ENCODE assay signal across 8 cellular contexts in the genomic region with DNA sequence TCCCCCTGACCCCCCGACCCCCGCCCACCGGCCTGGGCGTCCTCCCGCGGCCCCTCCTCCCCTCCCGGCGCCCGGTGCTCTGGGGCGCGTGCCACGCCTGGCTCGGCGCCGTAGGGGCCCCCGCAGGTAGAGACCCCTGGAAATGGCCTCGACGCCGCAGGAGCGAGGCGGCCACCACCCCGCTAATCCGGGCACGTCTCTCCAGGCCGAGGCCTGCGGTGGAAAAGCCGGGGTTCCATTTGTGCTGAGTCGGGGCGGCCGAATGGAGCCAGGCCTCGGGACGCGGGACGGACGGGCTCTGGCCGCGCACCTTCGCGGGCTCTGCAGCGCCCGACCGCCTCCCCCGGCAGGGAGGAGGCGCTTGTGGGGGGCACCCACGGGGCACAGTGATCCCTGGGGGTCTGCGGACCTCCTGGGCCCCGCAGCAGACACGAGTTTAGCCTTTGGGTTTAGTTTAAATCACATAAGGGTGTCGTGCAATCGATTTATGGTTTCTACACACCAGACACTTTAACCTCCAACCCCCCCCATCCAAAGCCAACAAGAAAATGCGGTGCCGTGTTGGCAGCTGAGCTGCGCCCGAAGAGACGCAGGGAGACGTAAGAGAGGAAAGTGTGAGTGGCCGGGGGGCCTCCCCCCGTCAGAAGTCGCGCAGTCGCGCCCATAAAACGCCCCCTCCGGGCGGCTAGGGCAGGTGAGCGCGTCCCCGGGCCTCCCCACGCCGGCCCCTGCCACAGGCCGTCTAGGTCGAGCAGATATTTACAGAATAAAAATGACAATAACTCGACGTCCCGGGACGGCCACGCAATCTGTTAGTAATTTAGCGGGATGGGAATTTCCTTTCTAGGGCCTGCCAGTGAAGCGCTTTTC. TPM values are rescaled to one million over a fixed set of nuclear protein-coding genes. Genes with fewer than 3 reads are reported as not detected.
DNase-seq lines count a peak whose midpoint lies in the region; ATAC-seq and TF ChIP-seq lines count a peak whose summit lies in the region.

No MANE protein-coding gene starts in this region.

- H3K79me1 ChIP-seq in IMR-90 (ENCODE audit: low read depth in 1 of 2, low read length in 2 of 2), result no peaks in the 10 kb centered on the region

- no peak overlapping the region for H3K14ac ChIP-seq in IMR-90 (replicated peaks; ENCODE audit: low read depth, low read length)

- H3K27ac Mint-ChIP-seq in CD14-positive monocyte, result peak overlapping the region in 4 of 7 donors; percentile 37 to 86 (median 74)

- POLR2A ChIA-PET in IMR-90 (lab: Charles Lee; ENCODE audit: unreplicated experiment), result no interaction called here

- H4K5ac ChIP-seq in IMR-90 (ENCODE audit: low read depth, low read length), result no peak overlapping the region

- TF ChIP-seq RAD21 in IMR-90 (IDR thresholded peaks at IDR 0.05; ENCODE audit: low read length) (no peak), neural cell (conservative IDR thresholded peaks at IDR 0.05) (no peak)

- H3K4me3 Mint-ChIP-seq in CD14-positive monocyte, result peak overlapping the region; percentile 64 to 83

- no peaks in the 10 kb centered on the region for H3K9me2 ChIP-seq in neural cell (ENCODE audit: insufficient read depth, low read length)

- H4K8ac ChIP-seq in IMR-90 (ENCODE audit: low read depth in 2 of 2, low read length in 2 of 2), result no peak overlapping the region

- dilution Hi-C loops in IMR-90 (cut with HindIII; ENCODE audit: low sequenced_read_pairs, unreplicated experiment), result no loop called here

- H3K9ac ChIP-seq in IMR-90 (ENCODE audit: low read depth, low read length) (no peak overlapping the region), neural cell (ENCODE audit: low read length) (no peak overlapping the region)

- no peak overlapping the region for H3K4ac ChIP-seq in IMR-90 (ENCODE audit: low read depth, low read length)

- CTCF ChIA-PET in IMR-90 (lab: Yijun Ruan, JAX), result no interaction called here

- peak overlapping the region; percentile 79 for H2AFZ ChIP-seq in IMR-90 (replicated peaks; ENCODE audit: low read length, poor library complexity)
- H2AFZ ChIP-seq in neural cell (ENCODE audit: low read depth, low read length), result no peak overlapping the region

- peaks cover 23% of the 10 kb centered on the region for H3K4me1 Mint-ChIP-seq in CD14-positive monocyte

- H2BK15ac ChIP-seq in IMR-90 (ENCODE audit: low read depth, low read length), result no peak overlapping the region

- H4K20me1 ChIP-seq in IMR-90 (ENCODE audit: insufficient read depth, low read length), result no peaks in the 10 kb centered on the region
- H4K20me1 ChIP-seq in neural cell (ENCODE audit: insufficient read depth), result no peaks in the 10 kb centered on the region

- no peaks in the 10 kb centered on the region for H3F3A ChIP-seq in neural cell (ENCODE audit: insufficient read depth, low read length, poor library complexity, severe bottlenecking)

- H3K9me3 ChIP-seq in IMR-90 (ENCODE audit: control insufficient read depth, insufficient read depth, low read length), result no peaks in the 10 kb centered on the region
- H3K9me3 ChIP-seq in neural cell (ENCODE audit: low read length), result no peaks in the 10 kb centered on the region
- H3K9me3 ChIP-seq in suprapubic skin, result no peaks in the 10 kb centered on the region

- intact Hi-C loops in CD14-positive monocyte (cut with micrococcal nuclease), result loop anchor here in 1 of 2 donors (10.0 kb wide), 1 partner anchor 280 kb away; a partner anchor contains a TSS
- intact Hi-C loops in IMR-90 (cut with micrococcal nuclease), result no loop called here

- no peak overlapping the region for H3K56ac ChIP-seq in IMR-90 (ENCODE audit: extremely low read depth, insufficient read depth, low read length)

- TF ChIP-seq EP300 in neural cell (conservative IDR thresholded peaks at IDR 0.05; ENCODE audit: poor library complexity, severe bottlenecking), result no peak
- TF ChIP-seq EP300 in suprapubic skin (IDR thresholded peaks at IDR 0.05), result no peak

- no peaks in the 10 kb centered on the region for H3K79me2 ChIP-seq in neural cell (replicated peaks; ENCODE audit: insufficient read depth, low read length)

- H2AK9ac ChIP-seq in IMR-90 (replicated peaks; ENCODE audit: low read depth, low read length, poor library complexity), result no peak overlapping the region

- 3% methylated on average over 23 of the region's 79 CpGs; no CpG with 5 or more reads in 1 of the 2 experiments for WGBS in IMR-90 (ENCODE audit: extremely low coverage in 2 of 2, insufficient read length in 1 of 2), 2 experiments
- 0% methylated on average over 8 of the region's 79 CpGs for WGBS in suprapubic skin

- H2BK20ac ChIP-seq in IMR-90 (ENCODE audit: low read depth, low read length), result no peak overlapping the region

- H3K4me1 ChIP-seq in IMR-90 (ENCODE audit: control insufficient read depth, insufficient read depth, low read length) (peaks cover 5% of the 10 kb centered on the region), suprapubic skin (peaks cover 52% of the 10 kb centered on the region)

- no peak overlapping the region for H3K23ac ChIP-seq in IMR-90 (ENCODE audit: low read depth, low read length)

- ATAC-seq in IMR-90 (ENCODE audit: low read depth) (no peak), GM18867 (IDR thresholded peaks at IDR 0.05; ENCODE audit: unreplicated experiment) (no peak), GM21360 (IDR thresholded peaks at IDR 0.05; ENCODE audit: unreplicated experiment) (no peak)

- no TSS peak for BruUV-seq in IMR-90 (replicated peaks; lab: Mats Ljungman, UMichigan)

- TF ChIP-seq CTCF in CD14-positive monocyte (IDR thresholded peaks at IDR 0.05) (no peak), IMR-90 (conservative IDR thresholded peaks at IDR 0.05; ENCODE audit: low read depth, low read length) (no peak), epithelial cell of proximal tubule (conservative IDR thresholded peaks at IDR 0.05; ENCODE audit: low read depth, low read length) (no peak), neural cell (IDR thresholded peaks at IDR 0.05; ENCODE audit: poor library complexity, severe bottlenecking) (no peak), suprapubic skin (IDR thresholded peaks at IDR 0.05) (no peak)

- H3K27me3 Mint-ChIP-seq in CD14-positive monocyte (ENCODE audit: low read depth in 3 of 3), result peaks cover 71 to 93% (median 80%) of the 10 kb centered on the region in 3 donors

- H3K36me3 ChIP-seq in IMR-90 (ENCODE audit: control insufficient read depth, insufficient read depth, low read length), result no peaks in the 10 kb centered on the region
- H3K36me3 ChIP-seq in neural cell (ENCODE audit: insufficient read depth, low read length), result no peaks in the 10 kb centered on the region
- H3K36me3 ChIP-seq in suprapubic skin, result no peaks in the 10 kb centered on the region

- H3K4me3 ChIP-seq in IMR-90 (ENCODE audit: insufficient read depth, low read depth, low read length) (no peak overlapping the region), epithelial cell of proximal tubule (ENCODE audit: low read depth, low read length) (peak overlapping the region; percentile 56), neural cell (ENCODE audit: low read length) (peak overlapping the region; percentile 58), suprapubic skin (peak overlapping the region; percentile 58)

- H3K27me3 ChIP-seq in IMR-90 (ENCODE audit: control insufficient read depth, insufficient read depth, low read length) (peaks cover 19% of the 10 kb centered on the region), neural cell (ENCODE audit: insufficient read depth, low read depth, low read length) (peaks cover 75% of the 10 kb centered on the region), suprapubic skin (peaks cover 3% of the 10 kb centered on the region)

- DNase-seq in CD14-positive monocyte (ENCODE audit: low spot score) (no peak), IMR-90 (peak; percentile 49), epithelial cell of proximal tubule (ENCODE audit: low read depth) (no peak), suprapubic skin (ENCODE audit: low spot score in 2 of 2) (peak in 1 of 2 donors; percentile 87)
- DNase-seq in activated CD8-positive, alpha-beta memory T cell treated with anti-CD3 and anti-CD28 coated beads for 24 hours, result peak; percentile 87

- peaks cover 10 to 13% of the 10 kb centered on the region in 2 donors for H3K36me3 Mint-ChIP-seq in CD14-positive monocyte

- no peak for TF ChIP-seq POLR2A in IMR-90 (IDR thresholded peaks at IDR 0.05; ENCODE audit: low read depth, low read length)
- TF ChIP-seq POLR2A in suprapubic skin (IDR thresholded peaks at IDR 0.05), result no peak

- no peak overlapping the region for H3K4me2 ChIP-seq in IMR-90 (ENCODE audit: low read depth, low read length)
- H3K4me2 ChIP-seq in neural cell (ENCODE audit: low read length), result no peak overlapping the region

- H2BK120ac ChIP-seq in IMR-90 (ENCODE audit: low read depth, low read length), result no peak overlapping the region

- no peak overlapping the region for H4K91ac ChIP-seq in IMR-90 (ENCODE audit: insufficient read depth, low read depth, low read length)

- no peaks in the 10 kb centered on the region for H3K9me1 ChIP-seq in IMR-90 (ENCODE audit: insufficient read depth, low read length)

- in situ Hi-C loops in IMR-90 (cut with MboI; ENCODE audit: low sequenced_read_pairs), result no loop called here

- peaks cover 0 to 19% (median 5%) of the 10 kb centered on the region in 7 donors for H3K9me3 Mint-ChIP-seq in CD14-positive monocyte

- no peak overlapping the region for H3K18ac ChIP-seq in IMR-90 (ENCODE audit: low read depth, low read length)

- no peak overlapping the region for H2AK5ac ChIP-seq in IMR-90 (ENCODE audit: low read depth, low read length)

- no peak overlapping the region for H2BK5ac ChIP-seq in IMR-90 (ENCODE audit: low read depth, low read length, poor library complexity, severe bottlenecking)

- no peak overlapping the region for H3K27ac ChIP-seq in IMR-90 (ENCODE audit: insufficient read depth, low read length)
- H3K27ac ChIP-seq in neural cell (ENCODE audit: low read length), result no peak overlapping the region
- peak overlapping the region; percentile 83 for H3K27ac ChIP-seq in suprapubic skin

TF ChIP-seq in IMR-90, 13 proteins besides CTCF, POLR2A, EP300 and RAD21 (continues in another document):
- no peak for TF ChIP-seq CEBPB (IDR thresholded peaks at IDR 0.05; ENCODE audit: low read depth, low read length)

RNA-seq across cellular contexts. Expression of a gene that starts 1.1 kb away (rescaled TPM):
- polyA plus RNA-seq in CD14-positive monocyte (1 to 10 TPM; 7.8 to 8.3 TPM), IMR-90 (2012; rRNA removed) (1.8 TPM in 2 replicates), neural cell (0.37 TPM in 1 of 2 replicates, not detected in the other)
- total RNA-seq in IMR-90 (2012; rRNA removed) (0.28 and 0.36 TPM in 2 replicates), epithelial cell of proximal tubule (0.46 and 2.1 TPM in 2 replicates), suprapubic skin (10 to 100 TPM; 13.9 to 24.3 (median 16.7) TPM)
- polyA plus RNA-seq in IMR-90 (2012; cell fraction: cytosol; rRNA removed), result 0.86 and 2.1 TPM in 2 replicates
- 2.4 and 4.0 TPM in 2 replicates for polyA plus RNA-seq in IMR-90 (2012; cell fraction: nucleus; rRNA removed; ENCODE audit: low replicate concordance)
- 0.81 and 1.7 TPM in 2 replicates for polyA minus RNA-seq in neural cell

Comparison
In these comparisons a context has a peak if more than half of its experiments do, and no peak if none do; other contexts are left out.
1. DNase-seq: peak in IMR-90 (single experiment) and activated CD8-positive, alpha-beta memory T cell treated with anti-CD3 and anti-CD28 coated beads for 24 hours (single experiment); none in CD14-positive monocyte (single experiment) and epithelial cell of proximal tubule (single experiment).